ENCODE assay signal across 27 cellular contexts in genomic region chr16:84577034-84577803, GRCh38. TPM values are rescaled to one million over a fixed set of nuclear protein-coding genes. Genes with fewer than 3 reads are reported as not detected.
DNase-seq lines count a peak whose midpoint lies in the region; ATAC-seq and TF ChIP-seq lines count a peak whose summit lies in the region.
"Had no signal": no experiment of that assay in that cellular context is flagged by ENCODE, and none has a peak within 500 bp of the region (broad histone marks: within the 10 kb centered on the region; RNA-seq: fewer than 3 reads in every experiment).

No MANE protein-coding gene starts in this region.

- intact Hi-C loops in activated CD4-positive, alpha-beta T cell treated with anti-CD3 and anti-CD28 coated beads for 36 hours (cut with DNase I, micrococcal nuclease): no loop called here
- intact Hi-C loops in Calu3 (cut with micrococcal nuclease; ENCODE audit: unreplicated experiment): loop anchor here (2.0 kb wide), 1 partner anchor 42 kb away; the partner anchor contains the start of gene COTL1
- intact Hi-C loops in naive thymus-derived CD4-positive, alpha-beta T cell (cut with micrococcal nuclease): no loop called here

- peaks cover 0 to 34% (median 6%) of the 10 kb centered on the region in 3 experiments for H3K36me3 ChIP-seq in naive thymus-derived CD4-positive, alpha-beta T cell (ENCODE audit: control insufficient read depth in 2 of 3, insufficient read depth in 3 of 3, low read length in 3 of 3)
- H3K36me3 ChIP-seq in Peyer's patch: no peaks in the 10 kb centered on the region
- H3K36me3 ChIP-seq: BE2C, esophagus squamous epithelium, suprapubic skin, vagina had no signal

- H3K27ac ChIP-seq in naive thymus-derived CD4-positive, alpha-beta T cell (ENCODE audit: low read depth, low read length): peak overlapping the region; percentile 26
- H3K27ac ChIP-seq in Peyer's patch: no peak overlapping the region
- H3K27ac ChIP-seq: esophagus squamous epithelium, SJSA1, suprapubic skin, vagina had no signal

- POLR2A ChIA-PET in activated CD4-positive, alpha-beta T cell treated with anti-CD3 and anti-CD28 coated beads for 36 hours (lab: Charles Lee): no interaction called here
- POLR2A ChIA-PET in naive thymus-derived CD4-positive, alpha-beta T cell (lab: Charles Lee): interaction anchor here (1.0 kb wide), 1 partner anchor 11 kb away, joined by 3 read pairs; no protein-coding TSS in a partner anchor

- peaks cover 0 to 24% of the 10 kb centered on the region in 2 donors for H3K4me1 ChIP-seq in naive thymus-derived CD4-positive, alpha-beta T cell (ENCODE audit: control insufficient read depth in 2 of 2, insufficient read depth in 2 of 2, low read length in 2 of 2)
- peaks cover 0 to 4% (median 0%) of the 10 kb centered on the region in 4 donors for H3K4me1 ChIP-seq in Peyer's patch
- H3K4me1 ChIP-seq: BE2C, esophagus squamous epithelium, SJSA1, suprapubic skin, vagina had no signal

- no peak for DNase-seq in activated CD4-positive, alpha-beta T cell treated with anti-CD3 and anti-CD28 coated beads for 36 hours
- DNase-seq in activated CD4-positive, alpha-beta T cell treated with anti-CD3 and anti-CD28 coated beads for 4 hours: no peak
- peak; percentile 83 for DNase-seq in Calu3
- no peak for DNase-seq in naive thymus-derived CD4-positive, alpha-beta T cell
- DNase-seq in Peyer's patch: no peak
- no peak for DNase-seq in cerebellar nuclear complex (lab: John Stamatoyannopoulos, UW)
- no peak for DNase-seq in epidermal melanocyte (ENCODE audit: insufficient read length, low spot score)
- DNase-seq: activated CD4-positive, CD25-positive, alpha-beta regulatory T cell treated with anti-CD3 and anti-CD28 coated beads, Interleukin-2, amount 50 U/mL, for 72 hours; amygdala; BE2C; central memory CD4-positive, alpha-beta T cell; esophagus squamous epithelium; GDM1; glutamatergic neuron; H9; MG63; midbrain; NCI-H1694; NCI-H774; PC-3; stimulated activated CD4-positive, alpha-beta T cell treated with anti-CD3 and anti-CD28 coated beads, Interleukin-12 subunit alpha, Interleukin-12 subunit beta, amount 100 ng/mL, for 4 hours; stimulated activated CD8-positive, alpha-beta memory T cell treated with anti-CD3 and anti-CD28 coated beads, Interleukin-4, amount 100 ng/mL, for 48 hours had no signal

- no peaks in the 10 kb centered on the region for H3K9me3 ChIP-seq in naive thymus-derived CD4-positive, alpha-beta T cell (ENCODE audit: control insufficient read depth in 2 of 3, low read length in 3 of 3)
- no peaks in the 10 kb centered on the region for H3K9me3 ChIP-seq in Peyer's patch
- H3K9me3 ChIP-seq: BE2C, esophagus squamous epithelium, MG63, SJSA1, suprapubic skin, vagina had no signal

- ATAC-seq in activated CD4-positive, alpha-beta T cell treated with anti-CD3 and anti-CD28 coated beads for 36 hours: peak; percentile 59
- ATAC-seq in activated T-helper 17 cell treated with anti-CD3 and anti-CD28 coated beads, Interleukin-2, amount 50 U/mL, for 72 hours (replicated peaks): peak; percentile 49
- ATAC-seq in naive thymus-derived CD4-positive, alpha-beta T cell: no peak
- ATAC-seq: left lobe of liver, PC-3 had no signal

- peaks cover 32% of the 10 kb centered on the region for H3K4me1 Mint-ChIP-seq in activated CD4-positive, alpha-beta T cell treated with anti-CD3 and anti-CD28 coated beads for 36 hours
- peaks cover 45% of the 10 kb centered on the region for H3K4me1 Mint-ChIP-seq in Calu3 (ENCODE audit: low read depth, unreplicated experiment)
- H3K4me1 Mint-ChIP-seq in activated T-helper 17 cell treated with anti-CD3 and anti-CD28 coated beads, Interleukin-2, amount 50 U/mL, for 72 hours: peaks cover 23% of the 10 kb centered on the region
- peaks cover 30 to 61% (median 44%) of the 10 kb centered on the region in 7 donors for H3K4me1 Mint-ChIP-seq in naive thymus-derived CD4-positive, alpha-beta T cell

- no TSS peak for BruUV-seq in Calu3 (replicated peaks; lab: Mats Ljungman, UMichigan)

- H3K9me3 Mint-ChIP-seq in activated CD4-positive, alpha-beta T cell treated with anti-CD3 and anti-CD28 coated beads for 36 hours (ENCODE audit: low read depth): no peaks in the 10 kb centered on the region
- no peaks in the 10 kb centered on the region for H3K9me3 Mint-ChIP-seq in Calu3 (ENCODE audit: low read depth, unreplicated experiment)
- H3K9me3 Mint-ChIP-seq in activated T-helper 17 cell treated with anti-CD3 and anti-CD28 coated beads, Interleukin-2, amount 50 U/mL, for 72 hours: no peaks in the 10 kb centered on the region
- H3K9me3 Mint-ChIP-seq in naive thymus-derived CD4-positive, alpha-beta T cell: no peaks in the 10 kb centered on the region
- H3K9me3 Mint-ChIP-seq: H9 had no signal

- TF ChIP-seq POLR2A in Peyer's patch (IDR thresholded peaks at IDR 0.05): no peak

- H3K4me3 ChIP-seq in naive thymus-derived CD4-positive, alpha-beta T cell (ENCODE audit: low read length): no peak overlapping the region
- H3K4me3 ChIP-seq in Peyer's patch: no peak overlapping the region
- H3K4me3 ChIP-seq: esophagus squamous epithelium, MG63, SJSA1, suprapubic skin, vagina had no signal

- no peaks in the 10 kb centered on the region for H3K27me3 ChIP-seq in naive thymus-derived CD4-positive, alpha-beta T cell (ENCODE audit: control insufficient read depth in 2 of 2, insufficient read depth in 2 of 2, low read length in 2 of 2)
- no peaks in the 10 kb centered on the region for H3K27me3 ChIP-seq in Peyer's patch
- H3K27me3 ChIP-seq: BE2C, esophagus squamous epithelium, MG63, SJSA1, suprapubic skin, vagina had no signal

- no peaks in the 10 kb centered on the region for H3K27me3 Mint-ChIP-seq in activated CD4-positive, alpha-beta T cell treated with anti-CD3 and anti-CD28 coated beads for 36 hours
- H3K27me3 Mint-ChIP-seq in Calu3 (ENCODE audit: unreplicated experiment): no peaks in the 10 kb centered on the region
- no peaks in the 10 kb centered on the region for H3K27me3 Mint-ChIP-seq in activated T-helper 17 cell treated with anti-CD3 and anti-CD28 coated beads, Interleukin-2, amount 50 U/mL, for 72 hours
- no peaks in the 10 kb centered on the region for H3K27me3 Mint-ChIP-seq in naive thymus-derived CD4-positive, alpha-beta T cell

- no peak overlapping the region for H3K4me3 Mint-ChIP-seq in activated CD4-positive, alpha-beta T cell treated with anti-CD3 and anti-CD28 coated beads for 36 hours
- peak overlapping the region; percentile 58 for H3K4me3 Mint-ChIP-seq in Calu3 (ENCODE audit: low read depth, unreplicated experiment)
- peak overlapping the region; percentile 30 for H3K4me3 Mint-ChIP-seq in activated T-helper 17 cell treated with anti-CD3 and anti-CD28 coated beads, Interleukin-2, amount 50 U/mL, for 72 hours
- H3K4me3 Mint-ChIP-seq in naive thymus-derived CD4-positive, alpha-beta T cell: peak overlapping the region in 1 of 10 donors; percentile 25
- H3K4me3 Mint-ChIP-seq: H9 had no signal

- H3K27ac Mint-ChIP-seq in activated CD4-positive, alpha-beta T cell treated with anti-CD3 and anti-CD28 coated beads for 36 hours: peak overlapping the region; percentile 73
- peak overlapping the region; percentile 96 for H3K27ac Mint-ChIP-seq in Calu3 (ENCODE audit: unreplicated experiment)
- H3K27ac Mint-ChIP-seq in activated T-helper 17 cell treated with anti-CD3 and anti-CD28 coated beads, Interleukin-2, amount 50 U/mL, for 72 hours: peak overlapping the region; percentile 67
- H3K27ac Mint-ChIP-seq in naive thymus-derived CD4-positive, alpha-beta T cell: peak overlapping the region in 8 of 9 donors; percentile 17 to 80 (median 70)

- CTCF ChIA-PET in activated CD4-positive, alpha-beta T cell treated with anti-CD3 and anti-CD28 coated beads for 36 hours (lab: Charles Lee): interaction anchor here (0.9 to 1.0 kb wide), 3 partner anchors 37 to 69 kb away, joined by 3 to 4 read pairs (median 3); no protein-coding TSS in a partner anchor
- CTCF ChIA-PET in Calu3 (lab: Charles Lee): interaction anchor here (0.5 to 1.0 kb wide), 4 partner anchors 23 to 78 kb away, joined by 3 to 4 read pairs (median 4); no protein-coding TSS in a partner anchor
- CTCF ChIA-PET in naive thymus-derived CD4-positive, alpha-beta T cell (lab: Charles Lee): interaction anchor here (0.5 kb wide), 1 partner anchor 420 kb away, joined by 3 read pairs; no protein-coding TSS in a partner anchor

- H3K36me3 Mint-ChIP-seq in activated CD4-positive, alpha-beta T cell treated with anti-CD3 and anti-CD28 coated beads for 36 hours (ENCODE audit: low read depth): peaks cover 20% of the 10 kb centered on the region
- peaks cover 52% of the 10 kb centered on the region for H3K36me3 Mint-ChIP-seq in Calu3 (ENCODE audit: insufficient read depth, unreplicated experiment)
- H3K36me3 Mint-ChIP-seq in activated T-helper 17 cell treated with anti-CD3 and anti-CD28 coated beads, Interleukin-2, amount 50 U/mL, for 72 hours (ENCODE audit: low read depth): peaks cover 60% of the 10 kb centered on the region
- H3K36me3 Mint-ChIP-seq in naive thymus-derived CD4-positive, alpha-beta T cell: peaks cover 0 to 43% (median 6%) of the 10 kb centered on the region in 5 donors

- TF ChIP-seq CTCF in Calu3 (IDR thresholded peaks at IDR 0.05; ENCODE audit: unreplicated experiment) (no peak), Peyer's patch (IDR thresholded peaks at IDR 0.05) (no peak)

RNA-seq across cellular contexts. Expression of gene COTL1, which starts 40.7 kb away (rescaled TPM):
- total RNA-seq in activated CD4-positive, alpha-beta T cell treated with anti-CD3 and anti-CD28 coated beads for 36 hours: 100 to 1,000 TPM; 353 to 384 TPM
- total RNA-seq in Calu3 (2022): 312 and 343 TPM in 2 replicates
- total RNA-seq in activated T-helper 17 cell treated with anti-CD3 and anti-CD28 coated beads, Interleukin-2, amount 50 U/mL, for 72 hours: 100 to 1,000 TPM; 250 to 505 TPM
- total RNA-seq in naive thymus-derived CD4-positive, alpha-beta T cell: 100 to 1,000 TPM in 3 of 5 experiments, 10 to 100 TPM in 2; 84.2 to 704 (median 172) TPM
- 100 to 1,000 TPM; 268 to 344 TPM for polyA plus RNA-seq in naive thymus-derived CD4-positive, alpha-beta T cell
- 10 to 100 TPM; 29.6 to 84.2 (median 43.1) TPM for total RNA-seq in Peyer's patch
